19 cellular contexts compared by ENCODE assay signal in the genomic region with DNA sequence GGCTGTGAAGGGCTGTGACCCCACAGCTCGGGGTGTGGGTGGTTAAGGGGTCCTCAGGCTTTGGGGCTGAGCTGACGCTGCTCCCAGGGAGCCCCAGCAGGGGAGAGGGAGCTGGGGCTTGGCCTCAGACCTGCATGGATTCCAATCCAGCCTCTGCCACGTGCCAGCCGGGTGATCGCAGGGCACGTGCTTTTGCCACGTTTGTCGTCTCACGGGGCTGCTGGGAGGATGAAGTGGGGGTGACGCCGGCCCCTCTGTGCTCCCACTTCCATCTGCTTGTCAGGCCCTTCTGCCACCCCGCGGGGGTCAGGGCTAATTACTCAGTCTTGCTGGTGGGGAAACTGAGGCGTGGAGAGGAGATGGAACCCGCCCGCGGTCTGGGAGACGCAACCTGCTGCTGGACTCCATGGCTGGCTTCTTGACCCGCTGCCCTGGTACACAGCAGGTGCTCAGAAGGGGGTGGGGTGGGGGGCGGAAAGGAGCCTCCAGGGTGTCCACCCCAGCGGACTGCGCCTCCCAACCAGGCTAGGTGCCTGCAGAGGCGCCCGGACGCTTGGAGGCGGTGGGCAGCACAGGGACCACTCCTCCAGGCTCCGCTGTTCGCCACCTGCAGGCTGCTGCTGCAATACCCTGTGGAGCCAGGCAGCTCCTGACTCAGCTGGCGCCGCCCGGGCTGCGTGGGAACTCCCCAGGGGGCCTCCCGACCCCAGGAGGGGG.
DNase-seq lines count a peak whose midpoint lies in the region; ATAC-seq and TF ChIP-seq lines count a peak whose summit lies in the region.
"Had no signal": no experiment of that assay in that cellular context is flagged by ENCODE, and none has a peak within 500 bp of the region (broad histone marks: within the 10 kb centered on the region; RNA-seq: fewer than 3 reads in every experiment).

No MANE protein-coding gene starts in this region.

- H3K4me3 ChIP-seq in RWPE2 (ENCODE audit: severe bottlenecking), result no peak overlapping the region
- H3K4me3 ChIP-seq: dorsolateral prefrontal cortex, gastrocnemius medialis, K562, left lung had no signal

- H3K27me3 ChIP-seq in RWPE2 (ENCODE audit: insufficient read depth, poor library complexity, severe bottlenecking), result peaks cover 10% of the 10 kb centered on the region
- H3K27me3 ChIP-seq: neutrophil had no signal

- no peaks in the 10 kb centered on the region for H3K36me3 ChIP-seq in RWPE2 (ENCODE audit: low read depth)
- H3K36me3 ChIP-seq: gastrocnemius medialis, left lung, neutrophil had no signal

- ATAC-seq in RWPE2 (ENCODE audit: low read depth), result peak; percentile 49; the same call in 1 of the 3 replicates
- ATAC-seq in GM21717 (IDR thresholded peaks at IDR 0.05; ENCODE audit: unreplicated experiment), result no peak
- ATAC-seq: gastrocnemius medialis, K562, left lung had no signal

- H3K4me1 ChIP-seq in RWPE2 (ENCODE audit: insufficient read depth, poor library complexity, severe bottlenecking), result no peaks in the 10 kb centered on the region
- H3K4me1 ChIP-seq: gastrocnemius medialis, left lung had no signal

- TF ChIP-seq CTCF in GM20000 (IDR thresholded peaks at IDR 0.05; ENCODE audit: extremely low read depth, missing control alignments), result peak; percentile 3
- no peak for TF ChIP-seq CTCF in RWPE2 (IDR thresholded peaks at IDR 0.05; ENCODE audit: poor library complexity, severe bottlenecking)
- TF ChIP-seq CTCF in nephron progenitor cell (IDR thresholded peaks at IDR 0.05), result no peak

- H3K27me3 Mint-ChIP-seq in nephron progenitor cell (ENCODE audit: low read depth, poor library complexity), result peaks cover 5% of the 10 kb centered on the region
- H3K27me3 Mint-ChIP-seq: activated CD4-positive, alpha-beta T cell treated with anti-CD3 and anti-CD28 coated beads, Interleukin-2, amount 10 ng/mL, durations not matched to agents 24 days and 14 days had no signal

- H3K4me3 Mint-ChIP-seq in nephron progenitor cell, result no peak overlapping the region
- H3K4me3 Mint-ChIP-seq: activated CD4-positive, alpha-beta T cell treated with anti-CD3 and anti-CD28 coated beads, Interleukin-2, amount 10 ng/mL, durations not matched to agents 24 days and 14 days had no signal

- no peaks in the 10 kb centered on the region for H3K36me3 Mint-ChIP-seq in nephron progenitor cell (ENCODE audit: low read depth)

- peaks cover 15% of the 10 kb centered on the region for H3K4me1 Mint-ChIP-seq in nephron progenitor cell
- H3K4me1 Mint-ChIP-seq: activated CD4-positive, alpha-beta T cell treated with anti-CD3 and anti-CD28 coated beads, Interleukin-2, amount 10 ng/mL, durations not matched to agents 24 days and 14 days had no signal

- H3K9me3 ChIP-seq in RWPE2 (ENCODE audit: severe bottlenecking), result no peaks in the 10 kb centered on the region
- H3K9me3 ChIP-seq: gastrocnemius medialis, left lung, neutrophil had no signal

- no peaks in the 10 kb centered on the region for H3K9me3 Mint-ChIP-seq in nephron progenitor cell
- H3K9me3 Mint-ChIP-seq: activated CD4-positive, alpha-beta T cell treated with anti-CD3 and anti-CD28 coated beads, Interleukin-2, amount 10 ng/mL, durations not matched to agents 24 days and 14 days had no signal

- H3K27ac ChIP-seq in RWPE2 (ENCODE audit: poor library complexity, severe bottlenecking), result no peak overlapping the region
- H3K27ac ChIP-seq: C4-2B, dorsolateral prefrontal cortex, gastrocnemius medialis, left lung, neutrophil, RWPE1 had no signal

- DNase-seq in NCI-H146 (lab: John Stamatoyannopoulos, UW) (peak; percentile 4), NCI-H146 treated with DMSO at 0.1 percent for 48 hours (lab: John Stamatoyannopoulos, UW; ENCODE audit: unreplicated experiment) (no peak), GM20000 (ENCODE audit: low spot score) (no peak), RWPE2 (ENCODE audit: low spot score) (no peak), nephron progenitor cell (peak; percentile 24), amygdala (lab: John Stamatoyannopoulos, UW) (no peak), SW480 (ENCODE audit: low spot score) (no peak)
- DNase-seq: activated CD4-positive, alpha-beta T cell treated with anti-CD3 and anti-CD28 coated beads, Interleukin-2, amount 10 ng/mL, durations not matched to agents 24 days and 14 days; activated gamma-delta T cell; DMS153; dorsolateral prefrontal cortex; gastrocnemius medialis; stimulated activated CD4-positive, alpha-beta T cell treated with anti-CD3 and anti-CD28 coated beads, Interleukin-4, amount 100 ng/mL, for 24 hours had no signal

- no peak overlapping the region for H3K27ac Mint-ChIP-seq in nephron progenitor cell
- H3K27ac Mint-ChIP-seq: activated CD4-positive, alpha-beta T cell treated with anti-CD3 and anti-CD28 coated beads, Interleukin-2, amount 10 ng/mL, durations not matched to agents 24 days and 14 days had no signal

Comparison
In these comparisons a context has a peak if more than half of its experiments do, and no peak if none do; other contexts are left out.
1. DNase-seq: peak in NCI-H146 (single experiment) and nephron progenitor cell (single experiment); none in NCI-H146 treated with DMSO at 0.1 percent for 48 hours (single experiment), GM20000 (single experiment), RWPE2 (single experiment), amygdala (0 of 56) and SW480 (single experiment).